19 cellular contexts compared by ENCODE assay signal in genomic region chr21:26165331-26165730, GRCh38. TPM values are rescaled to one million over a fixed set of nuclear protein-coding genes. Genes with fewer than 3 reads are reported as not detected.
DNase-seq lines count a peak whose midpoint lies in the region; TF ChIP-seq lines count a peak whose summit lies in the region.
"Had no signal": no experiment of that assay in that cellular context is flagged by ENCODE, and none has a peak within 500 bp of the region (broad histone marks: within the 10 kb centered on the region; RNA-seq: fewer than 3 reads in every experiment).

No MANE protein-coding gene starts in this region.

- TF ChIP-seq POLR2A in breast epithelium (IDR thresholded peaks at IDR 0.05) (no peak), thyroid gland (IDR thresholded peaks at IDR 0.05) (no peak)

- H3K36me3 ChIP-seq in breast epithelium (no peaks in the 10 kb centered on the region), thyroid gland (no peaks in the 10 kb centered on the region)
- H3K36me3 ChIP-seq: cardiac muscle cell, esophagus muscularis mucosa, Peyer's patch had no signal

- H3K27me3 ChIP-seq in breast epithelium (no peaks in the 10 kb centered on the region), thyroid gland (no peaks in the 10 kb centered on the region)
- H3K27me3 ChIP-seq: BLaER1, cardiac muscle cell, esophagus muscularis mucosa, Peyer's patch had no signal

- H3K27ac ChIP-seq in breast epithelium (peak overlapping the region; percentile 11 to 93), thyroid gland (peak overlapping the region; percentile 38 to 92 (median 57))
- H3K27ac ChIP-seq: BLaER1, cardiac muscle cell, Peyer's patch had no signal

- peak; percentile 2 for DNase-seq in NOMO-1 treated with DMSO at 0.1 percent for 48 hours (lab: John Stamatoyannopoulos, UW; ENCODE audit: unreplicated experiment)
- no peak for DNase-seq in NOMO-1 treated with dmso at 0.1 percent for 144 hours (lab: John Stamatoyannopoulos, UW; ENCODE audit: unreplicated experiment)
- DNase-seq in breast epithelium (ENCODE audit: low spot score in 2 of 2): no peak
- DNase-seq in kidney tubule cell (ENCODE audit: low spot score): peak; percentile 72
- peak in 1 of 2 donors; percentile 28 for DNase-seq in thyroid gland
- DNase-seq in NCI-H128 (lab: John Stamatoyannopoulos, UW; ENCODE audit: unreplicated experiment): no peak
- DNase-seq in activated CD4-positive, alpha-beta T cell treated with anti-CD3 and anti-CD28 coated beads for 1 hour: no peak
- no peak for DNase-seq in AG20443 (ENCODE audit: low spot score)
- DNase-seq: activated CD4-positive, alpha-beta T cell treated with anti-CD3 and anti-CD28 coated beads for 4 hours; GDM1; naive B cell; NCI-H1417 treated with DMSO at 0.1 percent for 48 hours; NCI-H82; Peyer's patch; SK-N-SH; stimulated activated CD4-positive, alpha-beta T cell treated with anti-CD3 and anti-CD28 coated beads, Interleukin-4, amount 100 ng/mL, for 1 hour had no signal

- WGBS in thyroid gland, 2 donors: 77% methylated on average over 5 of the region's 5 CpGs

- TF ChIP-seq CTCF in breast epithelium (IDR thresholded peaks at IDR 0.05): no peak
- no peak for TF ChIP-seq CTCF in thyroid gland (IDR thresholded peaks at IDR 0.05)

- H3K4me3 ChIP-seq in breast epithelium (no peak overlapping the region), thyroid gland (replicated peaks in 1 of 3) (no peak overlapping the region)
- H3K4me3 ChIP-seq: BLaER1, cardiac muscle cell, esophagus muscularis mucosa, Peyer's patch had no signal

- intact Hi-C loops in breast epithelium (cut with DNase I; ENCODE audit: low total_unique reads) (no loop called here), thyroid gland (cut with DNase I) (no loop called here)

- H3K9me3 ChIP-seq in breast epithelium: no peaks in the 10 kb centered on the region
- H3K9me3 ChIP-seq in thyroid gland: no peaks in the 10 kb centered on the region
- H3K9me3 ChIP-seq: BLaER1, esophagus muscularis mucosa, Peyer's patch, SK-N-SH had no signal

- H3K4me1 ChIP-seq in breast epithelium (no peaks in the 10 kb centered on the region), thyroid gland (peaks cover 33 to 50% of the 10 kb centered on the region in 2 donors)

RNA-seq across cellular contexts. Expression of gene APP, which starts 5.2 kb away (rescaled TPM):
- total RNA-seq in breast epithelium (100 to 1,000 TPM; 270 to 546 (median 383) TPM), thyroid gland (100 to 1,000 TPM; 513 to 716 (median 676) TPM)

Comparison
In these comparisons a context has a peak if more than half of its experiments do, and no peak if none do; other contexts are left out.
1. DNase-seq: peak in NOMO-1 treated with DMSO at 0.1 percent for 48 hours (single experiment) and kidney tubule cell (single experiment); none in NOMO-1 treated with dmso at 0.1 percent for 144 hours (single experiment), breast epithelium (0 of 2), NCI-H128 (single experiment), activated CD4-positive, alpha-beta T cell treated with anti-CD3 and anti-CD28 coated beads for 1 hour (single experiment) and AG20443 (single experiment).